ENCODE assay signal across 1 cellular context in the genomic region with DNA sequence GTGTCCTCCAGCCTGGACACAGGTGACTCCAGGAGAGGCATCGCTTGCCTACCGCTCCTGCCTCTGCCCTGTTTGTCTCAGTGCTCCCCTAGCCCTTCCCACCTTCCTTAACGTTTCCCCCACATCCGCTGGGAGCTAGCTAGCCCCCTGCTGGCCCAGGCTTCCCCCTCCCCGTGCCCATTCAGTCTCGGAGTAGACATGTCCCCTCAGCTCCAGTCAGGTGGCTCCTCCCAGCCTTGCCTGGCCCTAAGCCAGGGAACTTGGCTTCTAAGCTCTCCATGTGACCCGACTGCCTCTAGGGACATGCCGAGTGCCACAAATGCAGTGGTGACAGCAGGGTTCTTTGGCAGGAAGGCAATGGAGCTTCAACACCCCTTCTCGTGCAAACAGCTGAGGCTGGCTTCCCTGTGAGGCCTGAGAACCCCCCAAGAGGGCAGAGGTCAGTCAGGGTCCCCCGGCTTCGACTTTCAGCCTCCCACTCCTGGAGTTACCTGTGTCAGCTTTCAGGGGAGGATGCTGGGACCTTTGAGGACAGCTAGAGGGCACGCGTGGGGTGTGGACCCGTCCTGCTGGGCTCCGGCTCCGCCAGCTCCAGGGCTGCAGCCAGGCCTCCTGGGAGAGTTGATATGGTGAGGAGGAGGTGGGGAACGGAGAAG.
TF ChIP-seq lines count a peak whose summit lies in the region.

No MANE protein-coding gene starts in this region.

TF ChIP-seq in HepG2, 621 proteins besides CTCF, POLR2A, EP300 and RAD21:
- TF ChIP-seq CREM (IDR thresholded peaks at IDR 0.05): no peak
- no peak for TF ChIP-seq CREM (CRISPR knock-in tag; IDR thresholded peaks at IDR 0.05)
- 0 out of 2 replicates have a peak, but pooled peaks have one; percentile 25 for TF ChIP-seq ZSCAN25 (CRISPR knock-in tag; IDR thresholded peaks at IDR 0.05)
- TF ChIP-seq, protein P1, sequence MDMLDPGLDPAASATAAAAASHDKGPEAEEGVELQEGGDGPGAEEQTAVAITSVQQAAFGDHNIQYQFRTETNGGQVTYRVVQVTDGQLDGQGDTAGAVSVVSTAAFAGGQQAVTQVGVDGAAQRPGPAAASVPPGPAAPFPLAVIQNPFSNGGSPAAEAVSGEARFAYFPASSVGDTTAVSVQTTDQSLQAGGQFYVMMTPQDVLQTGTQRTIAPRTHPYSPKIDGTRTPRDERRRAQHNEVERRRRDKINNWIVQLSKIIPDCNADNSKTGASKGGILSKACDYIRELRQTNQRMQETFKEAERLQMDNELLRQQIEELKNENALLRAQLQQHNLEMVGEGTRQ (IDR thresholded peaks at IDR 0.05; ENCODE audit: low read depth, low read length): peak; percentile 53
- TF ChIP-seq, protein P1 (CRISPR knock-in tag; IDR thresholded peaks at IDR 0.05; ENCODE audit: borderline replicate concordance): peak; percentile 31; the same call in 1 of the 2 replicates
- peak; percentile 18; the same call in 1 of the 2 replicates for TF ChIP-seq STAG1 (CRISPR knock-in tag; IDR thresholded peaks at IDR 0.05)
- peak; percentile 68; the same call in 1 of the 2 replicates for TF ChIP-seq ZNF263 (CRISPR knock-in tag; IDR thresholded peaks at IDR 0.05)
- TF ChIP-seq, protein P2, sequence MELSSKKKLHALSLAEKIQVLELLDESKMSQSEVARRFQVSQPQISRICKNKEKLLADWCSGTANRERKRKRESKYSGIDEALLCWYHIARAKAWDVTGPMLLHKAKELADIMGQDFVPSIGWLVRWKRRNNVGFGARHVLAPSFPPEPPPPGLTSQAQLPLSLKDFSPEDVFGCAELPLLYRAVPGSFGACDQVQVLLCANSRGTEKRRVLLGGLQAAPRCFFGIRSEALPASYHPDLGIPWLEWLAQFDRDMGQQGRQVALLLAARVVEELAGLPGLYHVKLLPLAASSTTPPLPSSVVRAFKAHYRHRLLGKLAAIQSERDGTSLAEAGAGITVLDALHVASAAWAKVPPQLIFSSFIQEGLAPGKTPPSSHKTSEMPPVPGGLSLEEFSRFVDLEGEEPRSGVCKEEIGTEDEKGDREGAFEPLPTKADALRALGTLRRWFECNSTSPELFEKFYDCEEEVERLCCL (CRISPR knock-in tag; IDR thresholded peaks at IDR 0.05; ENCODE audit: borderline replicate concordance): no peak
- TF ChIP-seq, protein P3, sequence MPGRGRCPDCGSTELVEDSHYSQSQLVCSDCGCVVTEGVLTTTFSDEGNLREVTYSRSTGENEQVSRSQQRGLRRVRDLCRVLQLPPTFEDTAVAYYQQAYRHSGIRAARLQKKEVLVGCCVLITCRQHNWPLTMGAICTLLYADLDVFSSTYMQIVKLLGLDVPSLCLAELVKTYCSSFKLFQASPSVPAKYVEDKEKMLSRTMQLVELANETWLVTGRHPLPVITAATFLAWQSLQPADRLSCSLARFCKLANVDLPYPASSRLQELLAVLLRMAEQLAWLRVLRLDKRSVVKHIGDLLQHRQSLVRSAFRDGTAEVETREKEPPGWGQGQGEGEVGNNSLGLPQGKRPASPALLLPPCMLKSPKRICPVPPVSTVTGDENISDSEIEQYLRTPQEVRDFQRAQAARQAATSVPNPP (CRISPR knock-in tag; IDR thresholded peaks at IDR 0.05): no peak
- TF ChIP-seq, protein P4, sequence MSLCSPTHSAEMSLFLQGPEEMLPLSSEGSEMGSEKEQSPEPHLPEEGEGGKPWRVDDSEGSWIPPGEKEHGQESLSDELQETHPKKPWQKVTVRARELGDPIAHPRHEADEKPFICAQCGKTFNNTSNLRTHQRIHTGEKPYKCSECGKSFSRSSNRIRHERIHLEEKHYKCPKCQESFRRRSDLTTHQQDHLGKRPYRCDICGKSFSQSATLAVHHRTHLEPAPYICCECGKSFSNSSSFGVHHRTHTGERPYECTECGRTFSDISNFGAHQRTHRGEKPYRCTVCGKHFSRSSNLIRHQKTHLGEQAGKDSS (CRISPR knock-in tag; IDR thresholded peaks at IDR 0.05; ENCODE audit: borderline replicate concordance, low read depth): peak; percentile 34; the same call in 1 of the 2 replicates
- TF ChIP-seq ARHGAP35 (CRISPR knock-in tag; IDR thresholded peaks at IDR 0.05; ENCODE audit: borderline replicate concordance): no peak
- TF ChIP-seq SALL1 (CRISPR knock-in tag; IDR thresholded peaks at IDR 0.05): 0 out of 2 replicates have a peak, but pooled peaks have one; percentile 15
- no peak for TF ChIP-seq CBX5 (CRISPR knock-in tag; IDR thresholded peaks at IDR 0.05; ENCODE audit: borderline replicate concordance)
- TF ChIP-seq, protein P5, sequence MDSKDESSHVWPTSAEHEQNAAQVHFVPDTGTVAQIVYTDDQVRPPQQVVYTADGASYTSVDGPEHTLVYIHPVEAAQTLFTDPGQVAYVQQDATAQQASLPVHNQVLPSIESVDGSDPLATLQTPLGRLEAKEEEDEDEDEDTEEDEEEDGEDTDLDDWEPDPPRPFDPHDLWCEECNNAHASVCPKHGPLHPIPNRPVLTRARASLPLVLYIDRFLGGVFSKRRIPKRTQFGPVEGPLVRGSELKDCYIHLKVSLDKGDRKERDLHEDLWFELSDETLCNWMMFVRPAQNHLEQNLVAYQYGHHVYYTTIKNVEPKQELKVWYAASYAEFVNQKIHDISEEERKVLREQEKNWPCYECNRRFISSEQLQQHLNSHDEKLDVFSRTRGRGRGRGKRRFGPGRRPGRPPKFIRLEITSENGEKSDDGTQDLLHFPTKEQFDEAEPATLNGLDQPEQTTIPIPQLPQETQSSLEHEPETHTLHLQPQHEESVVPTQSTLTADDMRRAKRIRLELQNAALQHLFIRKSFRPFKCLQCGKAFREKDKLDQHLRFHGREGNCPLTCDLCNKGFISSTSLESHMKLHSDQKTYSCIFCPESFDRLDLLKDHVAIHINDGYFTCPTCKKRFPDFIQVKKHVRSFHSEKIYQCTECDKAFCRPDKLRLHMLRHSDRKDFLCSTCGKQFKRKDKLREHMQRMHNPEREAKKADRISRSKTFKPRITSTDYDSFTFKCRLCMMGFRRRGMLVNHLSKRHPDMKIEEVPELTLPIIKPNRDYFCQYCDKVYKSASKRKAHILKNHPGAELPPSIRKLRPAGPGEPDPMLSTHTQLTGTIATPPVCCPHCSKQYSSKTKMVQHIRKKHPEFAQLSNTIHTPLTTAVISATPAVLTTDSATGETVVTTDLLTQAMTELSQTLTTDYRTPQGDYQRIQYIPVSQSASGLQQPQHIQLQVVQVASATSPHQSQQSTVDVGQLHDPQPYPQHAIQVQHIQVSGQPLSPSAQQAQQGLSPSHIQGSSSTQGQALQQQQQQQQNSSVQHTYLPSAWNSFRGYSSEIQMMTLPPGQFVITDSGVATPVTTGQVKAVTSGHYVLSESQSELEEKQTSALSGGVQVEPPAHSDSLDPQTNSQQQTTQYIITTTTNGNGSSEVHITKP (CRISPR knock-in tag; IDR thresholded peaks at IDR 0.05; ENCODE audit: low read depth): peak; percentile 65; the same call in 1 of the 2 replicates
- 0 out of 2 replicates have a peak, but pooled peaks have one; percentile 38 for TF ChIP-seq PITX1 (CRISPR knock-in tag; IDR thresholded peaks at IDR 0.05)
- TF ChIP-seq, protein P6, sequence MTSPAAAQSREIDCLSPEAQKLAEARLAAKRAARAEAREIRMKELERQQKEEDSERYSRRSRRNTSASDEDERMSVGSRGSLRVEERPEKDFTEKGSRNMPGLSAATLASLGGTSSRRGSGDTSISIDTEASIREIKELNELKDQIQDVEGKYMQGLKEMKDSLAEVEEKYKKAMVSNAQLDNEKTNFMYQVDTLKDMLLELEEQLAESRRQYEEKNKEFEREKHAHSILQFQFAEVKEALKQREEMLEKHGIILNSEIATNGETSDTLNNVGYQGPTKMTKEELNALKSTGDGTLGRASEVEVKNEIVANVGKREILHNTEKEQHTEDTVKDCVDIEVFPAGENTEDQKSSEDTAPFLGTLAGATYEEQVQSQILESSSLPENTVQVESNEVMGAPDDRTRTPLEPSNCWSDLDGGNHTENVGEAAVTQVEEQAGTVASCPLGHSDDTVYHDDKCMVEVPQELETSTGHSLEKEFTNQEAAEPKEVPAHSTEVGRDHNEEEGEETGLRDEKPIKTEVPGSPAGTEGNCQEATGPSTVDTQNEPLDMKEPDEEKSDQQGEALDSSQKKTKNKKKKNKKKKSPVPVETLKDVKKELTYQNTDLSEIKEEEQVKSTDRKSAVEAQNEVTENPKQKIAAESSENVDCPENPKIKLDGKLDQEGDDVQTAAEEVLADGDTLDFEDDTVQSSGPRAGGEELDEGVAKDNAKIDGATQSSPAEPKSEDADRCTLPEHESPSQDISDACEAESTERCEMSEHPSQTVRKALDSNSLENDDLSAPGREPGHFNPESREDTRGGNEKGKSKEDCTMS (CRISPR knock-in tag; conservative IDR thresholded peaks at IDR 0.05): no peak
- TF ChIP-seq, protein P7, sequence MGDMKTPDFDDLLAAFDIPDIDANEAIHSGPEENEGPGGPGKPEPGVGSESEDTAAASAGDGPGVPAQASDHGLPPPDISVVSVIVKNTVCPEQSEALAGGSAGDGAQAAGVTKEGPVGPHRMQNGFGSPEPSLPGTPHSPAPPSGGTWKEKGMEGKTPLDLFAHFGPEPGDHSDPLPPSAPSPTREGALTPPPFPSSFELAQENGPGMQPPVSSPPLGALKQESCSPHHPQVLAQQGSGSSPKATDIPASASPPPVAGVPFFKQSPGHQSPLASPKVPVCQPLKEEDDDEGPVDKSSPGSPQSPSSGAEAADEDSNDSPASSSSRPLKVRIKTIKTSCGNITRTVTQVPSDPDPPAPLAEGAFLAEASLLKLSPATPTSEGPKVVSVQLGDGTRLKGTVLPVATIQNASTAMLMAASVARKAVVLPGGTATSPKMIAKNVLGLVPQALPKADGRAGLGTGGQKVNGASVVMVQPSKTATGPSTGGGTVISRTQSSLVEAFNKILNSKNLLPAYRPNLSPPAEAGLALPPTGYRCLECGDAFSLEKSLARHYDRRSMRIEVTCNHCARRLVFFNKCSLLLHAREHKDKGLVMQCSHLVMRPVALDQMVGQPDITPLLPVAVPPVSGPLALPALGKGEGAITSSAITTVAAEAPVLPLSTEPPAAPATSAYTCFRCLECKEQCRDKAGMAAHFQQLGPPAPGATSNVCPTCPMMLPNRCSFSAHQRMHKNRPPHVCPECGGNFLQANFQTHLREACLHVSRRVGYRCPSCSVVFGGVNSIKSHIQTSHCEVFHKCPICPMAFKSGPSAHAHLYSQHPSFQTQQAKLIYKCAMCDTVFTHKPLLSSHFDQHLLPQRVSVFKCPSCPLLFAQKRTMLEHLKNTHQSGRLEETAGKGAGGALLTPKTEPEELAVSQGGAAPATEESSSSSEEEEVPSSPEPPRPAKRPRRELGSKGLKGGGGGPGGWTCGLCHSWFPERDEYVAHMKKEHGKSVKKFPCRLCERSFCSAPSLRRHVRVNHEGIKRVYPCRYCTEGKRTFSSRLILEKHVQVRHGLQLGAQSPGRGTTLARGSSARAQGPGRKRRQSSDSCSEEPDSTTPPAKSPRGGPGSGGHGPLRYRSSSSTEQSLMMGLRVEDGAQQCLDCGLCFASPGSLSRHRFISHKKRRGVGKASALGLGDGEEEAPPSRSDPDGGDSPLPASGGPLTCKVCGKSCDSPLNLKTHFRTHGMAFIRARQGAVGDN (CRISPR knock-in tag; IDR thresholded peaks at IDR 0.05): peak; percentile 53
